ENCODE assay signal across 8 cellular contexts in the genomic region with DNA sequence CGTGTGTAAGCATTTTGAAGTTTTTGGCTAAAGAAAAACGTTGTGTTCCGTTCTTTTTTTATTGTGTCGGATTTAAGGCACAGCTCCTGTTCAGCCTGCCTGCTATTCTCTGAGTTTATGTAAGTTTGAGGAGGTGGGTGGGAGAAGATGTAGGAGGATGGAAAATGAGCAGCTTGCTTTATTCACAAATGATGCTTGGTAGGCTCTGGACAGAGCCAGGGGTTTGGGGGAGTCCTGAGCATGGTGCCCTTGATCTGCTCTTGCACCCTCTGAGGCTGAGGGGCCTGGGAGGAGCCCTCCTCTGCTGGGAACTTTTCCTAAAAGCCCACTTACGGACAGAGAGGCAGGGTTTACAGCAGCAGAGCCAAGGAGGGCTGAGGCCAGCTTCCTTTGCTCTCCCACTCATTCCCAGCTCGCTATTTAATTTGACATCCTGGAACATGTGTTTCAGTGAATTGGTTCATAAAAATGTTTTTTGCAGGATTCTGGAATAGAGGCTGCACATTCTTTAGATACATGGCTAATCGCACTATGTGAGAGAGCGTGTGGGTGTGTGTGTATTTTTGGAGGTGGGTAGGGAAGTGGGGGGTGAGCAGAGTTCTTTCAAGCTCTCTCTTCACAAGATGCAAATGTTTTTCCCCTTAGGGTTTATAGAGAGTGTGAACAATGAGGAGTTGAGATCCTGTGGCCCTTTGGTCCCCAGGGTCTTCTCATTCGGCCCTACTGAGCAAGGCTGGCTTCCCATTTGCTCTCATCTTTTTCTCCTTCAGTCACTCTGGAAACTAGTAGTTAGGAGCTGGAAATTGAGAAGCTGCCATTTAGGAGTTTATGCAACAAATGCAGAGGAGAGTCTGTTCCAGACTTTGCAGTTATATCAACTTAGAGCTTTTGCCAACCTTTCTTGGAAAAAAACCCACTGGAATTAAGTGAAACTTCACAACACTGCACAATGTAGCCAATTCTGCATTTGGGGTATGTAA. TPM values are rescaled to one million over a fixed set of nuclear protein-coding genes. Genes with fewer than 3 reads are reported as not detected.
DNase-seq lines count a peak whose midpoint lies in the region; ATAC-seq, FAIRE-seq and TF ChIP-seq lines count a peak whose summit lies in the region.

No MANE protein-coding gene starts in this region.

- H3K9me3 Mint-ChIP-seq in progenitor cell of endocrine pancreas (ENCODE audit: low read depth) = no peaks in the 10 kb centered on the region

- H3K4me1 Mint-ChIP-seq in progenitor cell of endocrine pancreas (ENCODE audit: low read depth) = no peaks in the 10 kb centered on the region

- no peak for TF ChIP-seq CTCF in progenitor cell of endocrine pancreas (IDR thresholded peaks at IDR 0.05; ENCODE audit: unreplicated experiment)

- H3K27ac Mint-ChIP-seq in progenitor cell of endocrine pancreas = no peak overlapping the region

- ATAC-seq in GM19467 (IDR thresholded peaks at IDR 0.05; ENCODE audit: unreplicated experiment) = peak; percentile 50
- peak; percentile 70 for ATAC-seq in HG03565 (IDR thresholded peaks at IDR 0.05; ENCODE audit: unreplicated experiment)

- no peaks in the 10 kb centered on the region for H3K27me3 Mint-ChIP-seq in progenitor cell of endocrine pancreas

- peak; percentile 83 for DNase-seq in EH (ENCODE audit: low read depth)
- peak; percentile 84 for DNase-seq in putamen (ENCODE audit: low spot score)
- DNase-seq in NCI-H748 treated with DMSO at 0.1 percent for 48 hours (lab: John Stamatoyannopoulos, UW) = no peak
- DNase-seq in GM19240 (ENCODE audit: insufficient read length, low spot score) = no peak
- no peak for DNase-seq in progenitor cell of endocrine pancreas (ENCODE audit: low spot score, unreplicated experiment)

- H3K4me3 Mint-ChIP-seq in progenitor cell of endocrine pancreas (ENCODE audit: low read depth) = no peak overlapping the region

- H3K36me3 Mint-ChIP-seq in progenitor cell of endocrine pancreas (ENCODE audit: insufficient read depth) = peaks cover 3% of the 10 kb centered on the region

- FAIRE-seq in endometrium (lab: Jason Lieb, UNC) = peak; percentile 81

RNA-seq across cellular contexts. Expression of a gene that starts 32.1 kb away (rescaled TPM):
- total RNA-seq in progenitor cell of endocrine pancreas = 18.1 and 18.9 TPM in 2 replicates

Comparison
In these comparisons a context has a peak if more than half of its experiments do, and no peak if none do; other contexts are left out.
1. DNase-seq: peak in EH (single experiment) and putamen (single experiment); none in NCI-H748 treated with DMSO at 0.1 percent for 48 hours (single experiment), GM19240 (single experiment) and progenitor cell of endocrine pancreas (single experiment).